Comparison of ENCODE assay signal across 17 cellular contexts in the genomic region with DNA sequence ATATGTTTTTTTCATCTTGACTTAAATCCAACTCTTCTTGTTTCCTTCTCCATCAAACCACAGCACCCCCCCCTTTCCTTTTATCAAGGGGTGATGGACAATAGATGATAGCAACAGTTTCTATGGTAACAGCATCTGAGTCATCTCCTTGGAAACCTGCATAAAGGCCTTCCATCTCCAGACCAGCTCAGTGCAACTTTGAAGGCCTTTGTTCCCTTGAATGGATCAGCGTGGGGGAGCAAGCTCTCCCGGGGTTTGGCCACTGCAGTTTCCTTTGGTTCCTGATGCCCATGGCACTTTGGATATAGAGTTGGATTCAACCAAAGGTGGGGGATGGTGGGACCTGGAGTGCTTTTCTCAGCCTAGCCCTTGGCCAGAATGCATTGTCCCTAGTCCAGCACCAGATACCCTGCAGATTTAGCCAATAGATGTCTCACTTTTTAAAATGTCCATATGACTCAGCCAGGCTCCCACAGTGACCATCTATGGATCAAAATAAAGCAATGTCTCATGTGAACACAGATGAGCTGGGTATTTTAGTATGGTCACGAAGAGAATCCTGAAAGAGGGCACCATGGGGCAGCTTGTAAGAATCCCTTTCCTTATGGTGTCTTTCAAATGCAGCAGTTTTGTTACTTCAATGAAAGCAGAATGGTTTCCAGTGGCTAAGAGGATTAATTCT.
DNase-seq lines count a peak whose midpoint lies in the region; ATAC-seq and TF ChIP-seq lines count a peak whose summit lies in the region.
"Had no signal": no experiment of that assay in that cellular context is flagged by ENCODE, and none has a peak within 500 bp of the region (broad histone marks: within the 10 kb centered on the region; RNA-seq: fewer than 3 reads in every experiment).

No MANE protein-coding gene starts in this region.

- H3K4me3 ChIP-seq in brain microvascular endothelial cell (ENCODE audit: low read depth, low read length), result no peak overlapping the region
- H3K4me3 ChIP-seq in CD8-positive, alpha-beta T cell (ENCODE audit: low read depth, low read length), result no peak overlapping the region
- H3K4me3 ChIP-seq: esophagus muscularis mucosa, GM12878, right atrium auricular region had no signal

- H3K4me3 Mint-ChIP-seq in CD8-positive, alpha-beta T cell, result no peak overlapping the region
- H3K4me3 Mint-ChIP-seq: stimulated activated naive B cell treated with anti-CD40 and anti-IgM and Interleukin-4, amounts not matched to agents 10 μg/mL and 1 μg/mL and 100 μg/mL, for 72 hours had no signal

- CTCF ChIA-PET in CD8-positive, alpha-beta T cell (lab: Charles Lee), result no interaction called here

- intact Hi-C loops in CD8-positive, alpha-beta T cell (cut with DNase I, micrococcal nuclease), result no loop called here

- H3K27me3 ChIP-seq in brain microvascular endothelial cell (replicated peaks), result no peaks in the 10 kb centered on the region
- peaks cover 3% of the 10 kb centered on the region for H3K27me3 ChIP-seq in CD8-positive, alpha-beta T cell (ENCODE audit: insufficient read depth, low read length)
- H3K27me3 ChIP-seq: esophagus muscularis mucosa, right atrium auricular region had no signal

- H3K9me3 ChIP-seq in CD8-positive, alpha-beta T cell (ENCODE audit: low read length), result no peaks in the 10 kb centered on the region
- H3K9me3 ChIP-seq: esophagus muscularis mucosa, right atrium auricular region had no signal

- H3K27ac ChIP-seq in brain microvascular endothelial cell, result no peak overlapping the region
- H3K27ac ChIP-seq in CD8-positive, alpha-beta T cell (ENCODE audit: low read depth, low read length), result no peak overlapping the region
- H3K27ac ChIP-seq: esophagus muscularis mucosa, right atrium auricular region had no signal

- no peaks in the 10 kb centered on the region for H3K36me3 Mint-ChIP-seq in CD8-positive, alpha-beta T cell
- H3K36me3 Mint-ChIP-seq: stimulated activated naive B cell treated with anti-CD40 and anti-IgM and Interleukin-4, amounts not matched to agents 10 μg/mL and 1 μg/mL and 100 μg/mL, for 72 hours had no signal

- H3K27me3 Mint-ChIP-seq in CD8-positive, alpha-beta T cell (ENCODE audit: low read depth), result peaks cover 2% of the 10 kb centered on the region

- no peaks in the 10 kb centered on the region for H3K4me1 ChIP-seq in CD8-positive, alpha-beta T cell (ENCODE audit: insufficient read depth, low read length)
- H3K4me1 ChIP-seq: right atrium auricular region had no signal

- no peak for ATAC-seq in GM18498 (IDR thresholded peaks at IDR 0.05; ENCODE audit: unreplicated experiment)
- ATAC-seq in CD8-positive, alpha-beta T cell, result no peak
- ATAC-seq: GM12878; stimulated activated naive B cell treated with anti-CD40 and anti-IgM and Interleukin-4, amounts not matched to agents 10 μg/mL and 1 μg/mL and 100 μg/mL, for 72 hours had no signal

- TF ChIP-seq CTCF in brain microvascular endothelial cell (IDR thresholded peaks at IDR 0.05; ENCODE audit: low read depth, low read length, missing control alignments), result no peak
- no peak for TF ChIP-seq CTCF in CD8-positive, alpha-beta T cell (IDR thresholded peaks at IDR 0.05)

- in situ Hi-C loops in brain microvascular endothelial cell (cut with HindIII; ENCODE audit: low pct_ligation_motif_present, low sequenced_read_pairs), result no loop called here

- H3K4me1 Mint-ChIP-seq in CD8-positive, alpha-beta T cell (ENCODE audit: low read depth), result no peaks in the 10 kb centered on the region
- H3K4me1 Mint-ChIP-seq: stimulated activated naive B cell treated with anti-CD40 and anti-IgM and Interleukin-4, amounts not matched to agents 10 μg/mL and 1 μg/mL and 100 μg/mL, for 72 hours had no signal

- POLR2A ChIA-PET in CD8-positive, alpha-beta T cell (lab: Charles Lee), result no interaction called here

- DNase-seq in COR-L47 (lab: John Stamatoyannopoulos, UW) (peak; percentile 21), M059J (ENCODE audit: low read depth) (peak; percentile 65), brain microvascular endothelial cell (peak; percentile 21), inferior parietal cortex (ENCODE audit: extremely low spot score) (peak; percentile 30), SKM-1 treated with dmso at 0.1 percent for 144 hours (lab: John Stamatoyannopoulos, UW; ENCODE audit: unreplicated experiment) (no peak), SIG-M5 (lab: John Stamatoyannopoulos, UW) (no peak)
- DNase-seq in CD8-positive, alpha-beta T cell, result no peak
- DNase-seq: activated gamma-delta T cell treated with Interleukin-2 at 50 U/mL for 16 hours; MM.1S; NCI-H510A treated with DMSO at 0.1 percent for 48 hours; Right ventricle myocardium superior; stimulated activated CD4-positive, alpha-beta T cell treated with anti-CD3 and anti-CD28 coated beads, Interleukin-4, amount 100 ng/mL, for 24 hours; stimulated activated naive B cell treated with anti-CD40 and anti-IgM and Interleukin-4, amounts not matched to agents 10 μg/mL and 1 μg/mL and 100 μg/mL, for 72 hours had no signal

- no peaks in the 10 kb centered on the region for H3K36me3 ChIP-seq in brain microvascular endothelial cell (replicated peaks)
- no peaks in the 10 kb centered on the region for H3K36me3 ChIP-seq in CD8-positive, alpha-beta T cell (ENCODE audit: insufficient read depth, low read length)
- H3K36me3 ChIP-seq: esophagus muscularis mucosa, right atrium auricular region had no signal

- H3K27ac Mint-ChIP-seq in CD8-positive, alpha-beta T cell, result no peak overlapping the region
- H3K27ac Mint-ChIP-seq: stimulated activated naive B cell treated with anti-CD40 and anti-IgM and Interleukin-4, amounts not matched to agents 10 μg/mL and 1 μg/mL and 100 μg/mL, for 72 hours had no signal

- H3K9me3 Mint-ChIP-seq in CD8-positive, alpha-beta T cell, result no peaks in the 10 kb centered on the region
- H3K9me3 Mint-ChIP-seq: stimulated activated naive B cell treated with anti-CD40 and anti-IgM and Interleukin-4, amounts not matched to agents 10 μg/mL and 1 μg/mL and 100 μg/mL, for 72 hours had no signal

Comparison
In these comparisons a context has a peak if more than half of its experiments do, and no peak if none do; other contexts are left out.
1. DNase-seq: peak in COR-L47 (single experiment), M059J (single experiment), brain microvascular endothelial cell (single experiment) and inferior parietal cortex (single experiment); none in SKM-1 treated with dmso at 0.1 percent for 144 hours (single experiment), SIG-M5 (single experiment) and CD8-positive, alpha-beta T cell (0 of 7).